ENCODE assay signal across 9 cellular contexts in the genomic region with DNA sequence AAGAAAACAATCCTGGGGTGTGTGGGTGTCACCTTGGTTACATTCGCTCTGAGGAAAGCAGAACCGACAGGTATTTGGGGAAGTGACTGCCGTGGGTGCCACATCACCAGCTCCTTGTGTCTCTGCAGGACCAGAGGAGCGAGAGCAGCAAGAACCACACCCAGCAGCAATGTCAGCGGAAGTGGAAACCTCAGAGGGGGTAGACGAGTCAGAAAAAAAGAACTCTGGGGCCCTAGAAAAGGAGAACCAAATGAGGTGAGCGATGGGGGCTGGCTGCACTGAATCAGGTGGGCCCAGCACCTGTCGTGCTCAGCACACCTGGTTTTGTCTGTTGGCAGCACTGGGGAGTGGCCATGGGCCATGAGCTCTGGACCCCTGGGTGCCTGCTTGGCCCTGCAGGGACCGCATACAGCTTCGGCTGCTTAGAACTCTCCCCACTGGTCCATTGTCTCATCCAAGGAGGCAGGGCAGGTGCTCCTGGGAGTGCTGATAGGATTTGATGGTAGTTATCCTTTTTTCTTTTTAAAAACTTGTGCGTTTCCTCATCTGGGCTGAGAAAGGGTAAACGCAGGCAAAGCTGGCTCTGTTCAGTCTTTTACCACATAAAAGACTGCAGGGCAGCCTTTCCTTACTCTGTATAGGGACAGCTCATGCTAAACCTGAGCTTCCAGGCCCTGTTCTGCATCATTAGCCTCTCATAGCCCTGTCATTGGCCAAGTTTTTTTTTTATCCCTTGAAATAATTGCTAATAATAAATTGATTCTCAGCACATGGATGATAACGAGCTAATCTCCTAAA. TPM values are rescaled to one million over a fixed set of nuclear protein-coding genes. Genes with fewer than 3 reads are reported as not detected.
DNase-seq lines count a peak whose midpoint lies in the region; ATAC-seq and TF ChIP-seq lines count a peak whose summit lies in the region.
"Had no signal": no experiment of that assay in that cellular context is flagged by ENCODE, and none has a peak within 500 bp of the region (broad histone marks: within the 10 kb centered on the region; RNA-seq: fewer than 3 reads in every experiment).

No MANE protein-coding gene starts in this region.

- POLR2A ChIA-PET in MCF 10A (lab: Yijun Ruan, JAX), result interaction anchor here (0.5 to 0.8 kb wide), 3 partner anchors 23 to 51 kb away, joined by 3 to 4 read pairs (median 4); partner anchors contain the start of gene C16orf96

- H3K27ac ChIP-seq in HL-60 (replicated peaks), result peak overlapping the region; percentile 86
- peak overlapping the region; percentile 29 to 79 for H3K27ac ChIP-seq in left lung
- no peak overlapping the region for H3K27ac ChIP-seq in thyroid gland
- H3K27ac ChIP-seq: KMS-11 had no signal

- ATAC-seq in GM19372 (IDR thresholded peaks at IDR 0.05; ENCODE audit: low read depth, unreplicated experiment) (peak; percentile 80), left lung (peak; percentile 18)

- H3K4me1 Mint-ChIP-seq in MCF 10A (ENCODE audit: insufficient read depth, unreplicated experiment), result peaks cover 8% of the 10 kb centered on the region

- peaks cover 12 to 52% of the 10 kb centered on the region in 2 donors for H3K4me1 ChIP-seq in left lung
- peaks cover 27 to 37% of the 10 kb centered on the region in 2 donors for H3K4me1 ChIP-seq in thyroid gland

- no peak overlapping the region for H3K4me3 Mint-ChIP-seq in MCF 10A (ENCODE audit: unreplicated experiment)

- CTCF ChIA-PET in MCF 10A (lab: Yijun Ruan, JAX), result interaction anchor here (0.6 to 8.9 kb wide), 28 partner anchors 9 to 473 kb away, joined by 3 to 100 read pairs (median 5); partner anchors contain the start of genes C16orf96, HMOX2 and MGRN1

- no TSS peak for BruUV-seq in MCF 10A (replicated peaks; lab: Mats Ljungman, UMichigan)

- WGBS in thyroid gland, 2 donors, result 89 to 91% methylated on average over 13 of the region's 13 CpGs

- peaks cover 22% of the 10 kb centered on the region for H3K36me3 Mint-ChIP-seq in MCF 10A (ENCODE audit: insufficient read depth, unreplicated experiment)

- H3K27me3 ChIP-seq in HL-60 (ENCODE audit: insufficient read depth, poor library complexity, severe bottlenecking) (no peaks in the 10 kb centered on the region), left lung (no peaks in the 10 kb centered on the region), thyroid gland (no peaks in the 10 kb centered on the region)

- intact Hi-C loops in left lung (cut with DNase I) (loop anchor here in 1 of 2 donors (5.0 kb wide), 1 partner anchor 42 kb away; no protein-coding TSS in a partner anchor), MCF 10A (cut with micrococcal nuclease) (loop anchor here (1.0 kb wide), 3 partner anchors 43 to 111 kb away; no protein-coding TSS in a partner anchor), thyroid gland (cut with DNase I) (no loop called here)

- TF ChIP-seq CTCF in HL-60 (IDR thresholded peaks at IDR 0.05; ENCODE audit: insufficient read depth, low read length) (no peak), left lung (IDR thresholded peaks at IDR 0.05) (no peak), MCF 10A (IDR thresholded peaks at IDR 0.05; ENCODE audit: unreplicated experiment) (no peak), thyroid gland (IDR thresholded peaks at IDR 0.05) (no peak)

- DNase-seq in HL-60 (ENCODE audit: low read depth in 1 of 2, low spot score in 1 of 2) (peak in 1 of 2 experiments; percentile 98), left lung (peak in 1 of 2 donors; percentile 72), MCF 10A (ENCODE audit: unreplicated experiment) (no peak), thyroid gland (no peak), DMS79 treated with DMSO at 0.1 percent for 48 hours (lab: John Stamatoyannopoulos, UW) (no peak)
- peak; percentile 74 for DNase-seq in activated CD8-positive, alpha-beta memory T cell treated with anti-CD3 and anti-CD28 coated beads for 24 hours
- peak; percentile 68 for DNase-seq in stimulated activated naive CD4-positive, alpha-beta T cell treated with Interleukin-2 at 50 U/mL for 16 hours (lab: John Stamatoyannopoulos, UW)

- H3K4me3 ChIP-seq in HL-60 (replicated peaks; ENCODE audit: insufficient read depth, low read length) (no peak overlapping the region), left lung (no peak overlapping the region), thyroid gland (replicated peaks in 1 of 3) (no peak overlapping the region)

- TF ChIP-seq POLR2A in thyroid gland (IDR thresholded peaks at IDR 0.05), result no peak

- no peaks in the 10 kb centered on the region for H3K9me3 Mint-ChIP-seq in MCF 10A (ENCODE audit: unreplicated experiment)

- no peaks in the 10 kb centered on the region for H3K27me3 Mint-ChIP-seq in MCF 10A (ENCODE audit: insufficient read depth, unreplicated experiment)

- H3K9me3 ChIP-seq in left lung, result no peaks in the 10 kb centered on the region
- no peaks in the 10 kb centered on the region for H3K9me3 ChIP-seq in thyroid gland

- peaks cover 5 to 38% of the 10 kb centered on the region in 2 donors for H3K36me3 ChIP-seq in left lung
- peaks cover 9 to 21% of the 10 kb centered on the region in 2 donors for H3K36me3 ChIP-seq in thyroid gland

- no peak overlapping the region for H3K27ac Mint-ChIP-seq in MCF 10A (ENCODE audit: low read depth, unreplicated experiment)

RNA-seq across cellular contexts. Expression of gene HMOX2, which starts 29.4 kb away (rescaled TPM):
- total RNA-seq in left lung (10 to 100 TPM; 50.8 to 51.5 TPM), MCF 10A (2022) (60.4 and 65.6 TPM in 2 replicates), thyroid gland (10 to 100 TPM; 36.0 to 63.2 (median 50.5) TPM)

RNA-seq across cellular contexts. Expression of gene NMRAL1, which starts 31.1 kb away (rescaled TPM):
- total RNA-seq in left lung, result 10 to 100 TPM; 31.4 to 36.5 TPM
- 41.2 and 48.6 TPM in 2 replicates for total RNA-seq in MCF 10A (2022)
- total RNA-seq in thyroid gland, result 10 to 100 TPM; 40.0 to 88.8 (median 57.6) TPM

RNA-seq across cellular contexts. Expression of gene CDIP1, which starts 33.0 kb away (rescaled TPM):
- 10 to 100 TPM; 22.2 to 27.0 TPM for total RNA-seq in left lung
- 6.0 and 8.0 TPM in 2 replicates for total RNA-seq in MCF 10A (2022)
- total RNA-seq in thyroid gland, result 10 to 100 TPM; 15.5 to 25.4 (median 25.2) TPM

RNA-seq across cellular contexts. Expression of gene C16orf96, which starts 50.6 kb away (rescaled TPM):
- under 1 TPM; 0.17 to 0.18 TPM for total RNA-seq in left lung
- total RNA-seq in MCF 10A (2022), result not detected in 2 replicates
- total RNA-seq in thyroid gland, result under 1 TPM; 0.11 to 0.88 (median 0.62) TPM

Comparison
In these comparisons a context has a peak if more than half of its experiments do, and no peak if none do; other contexts are left out.
1. DNase-seq: peak in activated CD8-positive, alpha-beta memory T cell treated with anti-CD3 and anti-CD28 coated beads for 24 hours (single experiment) and stimulated activated naive CD4-positive, alpha-beta T cell treated with Interleukin-2 at 50 U/mL for 16 hours (single experiment); none in MCF 10A (single experiment), thyroid gland (0 of 2) and DMS79 treated with DMSO at 0.1 percent for 48 hours (single experiment).
2. H3K27ac ChIP-seq: peak in HL-60 (single experiment) and left lung (2 of 2); none in thyroid gland (0 of 3).